Comparison of ENCODE assay signal across 2 cellular contexts in the genomic region with DNA sequence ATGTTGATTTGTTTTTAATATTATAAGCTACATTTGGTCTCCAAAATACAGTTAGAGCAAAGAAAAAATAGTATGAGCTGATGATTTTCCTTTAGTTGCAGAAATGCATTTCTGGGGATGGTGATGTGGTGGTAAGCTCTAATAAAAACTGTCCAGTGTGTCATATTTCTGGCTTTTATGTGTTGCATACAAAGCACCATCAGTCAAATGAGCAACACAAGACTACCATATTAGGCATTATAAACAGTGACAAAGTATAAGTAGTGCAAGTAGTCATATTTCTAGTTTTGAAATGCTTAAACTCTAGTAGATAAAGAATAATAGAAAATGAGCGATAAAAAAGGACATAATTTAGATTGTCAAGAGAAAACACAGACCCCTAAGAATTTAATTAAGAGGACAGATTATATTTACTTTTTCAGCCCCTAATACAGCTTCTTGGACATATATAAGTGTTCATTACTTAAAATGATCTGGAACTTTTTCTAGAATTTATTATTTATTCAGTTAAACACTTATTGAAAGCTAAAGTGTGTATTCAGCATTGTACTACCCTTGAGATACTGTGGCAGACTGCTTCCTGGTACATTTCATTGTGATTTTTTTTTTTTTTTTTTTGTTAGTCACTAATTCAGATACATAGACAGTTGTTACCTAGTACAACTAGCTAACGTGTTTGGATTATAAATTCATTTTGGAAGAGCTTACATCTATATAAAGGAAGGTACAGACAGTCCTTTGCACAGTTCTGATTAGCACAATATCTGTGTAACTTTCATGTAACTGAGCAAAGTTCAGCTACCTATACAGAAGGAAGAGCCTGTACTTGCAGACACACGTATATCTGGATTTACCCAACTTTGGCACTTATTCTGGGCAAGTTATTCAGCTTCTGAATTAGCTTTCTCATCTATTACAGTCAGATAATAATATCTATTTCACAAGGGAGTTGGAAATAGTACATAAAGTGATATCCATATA.
TF ChIP-seq lines count a peak whose summit lies in the region.

No MANE protein-coding gene starts in this region.

TF ChIP-seq in GM23338, 12 proteins besides CTCF, POLR2A, EP300 and RAD21 (continued from another document):
- TF ChIP-seq ZNF462 (CRISPR knock-in tag; IDR thresholded peaks at IDR 0.05): no peak
- TF ChIP-seq, protein P1, sequence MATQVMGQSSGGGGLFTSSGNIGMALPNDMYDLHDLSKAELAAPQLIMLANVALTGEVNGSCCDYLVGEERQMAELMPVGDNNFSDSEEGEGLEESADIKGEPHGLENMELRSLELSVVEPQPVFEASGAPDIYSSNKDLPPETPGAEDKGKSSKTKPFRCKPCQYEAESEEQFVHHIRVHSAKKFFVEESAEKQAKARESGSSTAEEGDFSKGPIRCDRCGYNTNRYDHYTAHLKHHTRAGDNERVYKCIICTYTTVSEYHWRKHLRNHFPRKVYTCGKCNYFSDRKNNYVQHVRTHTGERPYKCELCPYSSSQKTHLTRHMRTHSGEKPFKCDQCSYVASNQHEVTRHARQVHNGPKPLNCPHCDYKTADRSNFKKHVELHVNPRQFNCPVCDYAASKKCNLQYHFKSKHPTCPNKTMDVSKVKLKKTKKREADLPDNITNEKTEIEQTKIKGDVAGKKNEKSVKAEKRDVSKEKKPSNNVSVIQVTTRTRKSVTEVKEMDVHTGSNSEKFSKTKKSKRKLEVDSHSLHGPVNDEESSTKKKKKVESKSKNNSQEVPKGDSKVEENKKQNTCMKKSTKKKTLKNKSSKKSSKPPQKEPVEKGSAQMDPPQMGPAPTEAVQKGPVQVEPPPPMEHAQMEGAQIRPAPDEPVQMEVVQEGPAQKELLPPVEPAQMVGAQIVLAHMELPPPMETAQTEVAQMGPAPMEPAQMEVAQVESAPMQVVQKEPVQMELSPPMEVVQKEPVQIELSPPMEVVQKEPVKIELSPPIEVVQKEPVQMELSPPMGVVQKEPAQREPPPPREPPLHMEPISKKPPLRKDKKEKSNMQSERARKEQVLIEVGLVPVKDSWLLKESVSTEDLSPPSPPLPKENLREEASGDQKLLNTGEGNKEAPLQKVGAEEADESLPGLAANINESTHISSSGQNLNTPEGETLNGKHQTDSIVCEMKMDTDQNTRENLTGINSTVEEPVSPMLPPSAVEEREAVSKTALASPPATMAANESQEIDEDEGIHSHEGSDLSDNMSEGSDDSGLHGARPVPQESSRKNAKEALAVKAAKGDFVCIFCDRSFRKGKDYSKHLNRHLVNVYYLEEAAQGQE (IDR thresholded peaks at IDR 0.05; ENCODE audit: unreplicated experiment): no peak
- no peak for TF ChIP-seq EZH2phosphoT487 (IDR thresholded peaks at IDR 0.05; ENCODE audit: unreplicated experiment)
- TF ChIP-seq STAT1 (IDR thresholded peaks at IDR 0.05; ENCODE audit: unreplicated experiment): no peak
- no peak for TF ChIP-seq CREB1 (CRISPR knock-in tag; IDR thresholded peaks at IDR 0.05; ENCODE audit: low read depth)
- TF ChIP-seq ZNF114 (CRISPR knock-in tag; IDR thresholded peaks at IDR 0.05): no peak
- TF ChIP-seq JUNB (IDR thresholded peaks at IDR 0.05; ENCODE audit: unreplicated experiment): no peak

TF ChIP-seq in WTC11, 78 proteins besides CTCF, POLR2A, EP300 and RAD21 (continued from another document):
- TF ChIP-seq, protein P2, sequence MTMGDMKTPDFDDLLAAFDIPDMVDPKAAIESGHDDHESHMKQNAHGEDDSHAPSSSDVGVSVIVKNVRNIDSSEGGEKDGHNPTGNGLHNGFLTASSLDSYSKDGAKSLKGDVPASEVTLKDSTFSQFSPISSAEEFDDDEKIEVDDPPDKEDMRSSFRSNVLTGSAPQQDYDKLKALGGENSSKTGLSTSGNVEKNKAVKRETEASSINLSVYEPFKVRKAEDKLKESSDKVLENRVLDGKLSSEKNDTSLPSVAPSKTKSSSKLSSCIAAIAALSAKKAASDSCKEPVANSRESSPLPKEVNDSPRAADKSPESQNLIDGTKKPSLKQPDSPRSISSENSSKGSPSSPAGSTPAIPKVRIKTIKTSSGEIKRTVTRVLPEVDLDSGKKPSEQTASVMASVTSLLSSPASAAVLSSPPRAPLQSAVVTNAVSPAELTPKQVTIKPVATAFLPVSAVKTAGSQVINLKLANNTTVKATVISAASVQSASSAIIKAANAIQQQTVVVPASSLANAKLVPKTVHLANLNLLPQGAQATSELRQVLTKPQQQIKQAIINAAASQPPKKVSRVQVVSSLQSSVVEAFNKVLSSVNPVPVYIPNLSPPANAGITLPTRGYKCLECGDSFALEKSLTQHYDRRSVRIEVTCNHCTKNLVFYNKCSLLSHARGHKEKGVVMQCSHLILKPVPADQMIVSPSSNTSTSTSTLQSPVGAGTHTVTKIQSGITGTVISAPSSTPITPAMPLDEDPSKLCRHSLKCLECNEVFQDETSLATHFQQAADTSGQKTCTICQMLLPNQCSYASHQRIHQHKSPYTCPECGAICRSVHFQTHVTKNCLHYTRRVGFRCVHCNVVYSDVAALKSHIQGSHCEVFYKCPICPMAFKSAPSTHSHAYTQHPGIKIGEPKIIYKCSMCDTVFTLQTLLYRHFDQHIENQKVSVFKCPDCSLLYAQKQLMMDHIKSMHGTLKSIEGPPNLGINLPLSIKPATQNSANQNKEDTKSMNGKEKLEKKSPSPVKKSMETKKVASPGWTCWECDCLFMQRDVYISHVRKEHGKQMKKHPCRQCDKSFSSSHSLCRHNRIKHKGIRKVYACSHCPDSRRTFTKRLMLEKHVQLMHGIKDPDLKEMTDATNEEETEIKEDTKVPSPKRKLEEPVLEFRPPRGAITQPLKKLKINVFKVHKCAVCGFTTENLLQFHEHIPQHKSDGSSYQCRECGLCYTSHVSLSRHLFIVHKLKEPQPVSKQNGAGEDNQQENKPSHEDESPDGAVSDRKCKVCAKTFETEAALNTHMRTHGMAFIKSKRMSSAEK (CRISPR knock-in tag; IDR thresholded peaks at IDR 0.05; ENCODE audit: borderline replicate concordance): no peak
- no peak for TF ChIP-seq ZNF416 (CRISPR knock-in tag; IDR thresholded peaks at IDR 0.05)
TF ChIP-seq in WTC11: peak in this region for 0.
